In the genomic region with DNA sequence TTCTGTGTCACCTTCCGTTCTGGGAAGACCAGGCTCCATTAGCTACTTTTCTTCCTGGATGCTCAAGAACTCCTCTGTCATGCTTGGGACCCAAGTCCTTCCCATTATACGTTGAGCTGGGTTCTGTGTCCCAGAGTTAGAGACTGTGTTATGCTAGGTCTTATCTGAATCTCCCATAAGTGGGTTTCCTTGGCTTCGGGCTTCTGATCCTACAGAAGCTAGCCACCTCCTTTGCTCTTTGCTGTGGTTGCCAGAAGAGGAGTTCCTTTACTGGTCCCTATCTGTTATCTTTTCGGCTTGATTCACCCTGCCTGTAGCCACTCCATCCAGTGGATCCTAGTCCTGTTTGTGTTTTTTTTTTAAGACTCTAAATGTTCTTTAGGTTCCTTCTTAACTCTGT, we compare ENCODE assay signal across 9 cellular contexts. TPM values are rescaled to one million over a fixed set of nuclear protein-coding genes. Genes with fewer than 3 reads are reported as not detected.
"Had no signal": no experiment of that assay in that cellular context is flagged by ENCODE, and none has a peak within 500 bp of the region (broad histone marks: within the 10 kb centered on the region; RNA-seq: fewer than 3 reads in every experiment).

No MANE protein-coding gene starts in this region.

- H3K4me1 Mint-ChIP-seq: IgD-negative memory B cell had no signal

- H3K9me3 Mint-ChIP-seq: IgD-negative memory B cell had no signal

- H3K27ac ChIP-seq: HL-60 had no signal

- ATAC-seq: GM23338, HepG2 had no signal

- H3K27ac Mint-ChIP-seq: GM23338, H9, IgD-negative memory B cell had no signal

- H3K36me3 Mint-ChIP-seq: IgD-negative memory B cell had no signal

- DNase-seq: H9, HCEC 1CT, KG1 had no signal

- H3K4me2 ChIP-seq: GM23338 had no signal

- H3K4me3 ChIP-seq: GM23338 had no signal

- FAIRE-seq: H1, H54, HepG2 had no signal

- H2AFZ ChIP-seq: GM23338 had no signal

- H3K4me3 Mint-ChIP-seq: GM23338, H9, IgD-negative memory B cell had no signal

RNA-seq across cellular contexts. Expression of a gene that starts 38.0 kb away (rescaled TPM):
- polyA plus RNA-seq: IgD-negative memory B cell had no signal
